ENCODE assay signal across 1 cellular context in genomic region chr17:42798383-42799380, GRCh38.
TF ChIP-seq lines count a peak whose summit lies in the region.

CNTD1 (plus strand) TSS chr17:42798861; CDS start chr17:42799068, 207 bp downstream.
COA3 (minus strand) TSS chr17:42798704; CDS start chr17:42798681, 23 bp downstream.

TF ChIP-seq in K562, 482 proteins besides CTCF, POLR2A, EP300 and RAD21 (continued from another document and continues in another):
- TF ChIP-seq MAFG (tag; conservative IDR thresholded peaks at IDR 0.05), result no peak
- peak in 1 of 2 experiments; percentile 57; a peak in 1 of 4 replicates for TF ChIP-seq NONO (IDR thresholded peaks at IDR 0.05; ENCODE audit: low read depth in 2 of 2, low read length in 1 of 2)
- no peak for TF ChIP-seq ZFP36 (IDR thresholded peaks at IDR 0.05; ENCODE audit: low read depth, low read length, partially characterized antibody)
- TF ChIP-seq NBN (IDR thresholded peaks at IDR 0.05; ENCODE audit: low read depth), result no peak
- no peak for TF ChIP-seq KAT7 (CRISPR knock-in tag; IDR thresholded peaks at IDR 0.05; ENCODE audit: borderline replicate concordance)
- no peak for TF ChIP-seq HLTF (IDR thresholded peaks at IDR 0.05)
- TF ChIP-seq ZNF785 (CRISPR knock-in tag; IDR thresholded peaks at IDR 0.05), result no peak
- TF ChIP-seq MXI1 (IDR thresholded peaks at IDR 0.05; ENCODE audit: low read depth, low read length), result peak; percentile 71; the same call in 1 of the 2 replicates
- no peak for TF ChIP-seq RBM22 (IDR thresholded peaks at IDR 0.05; ENCODE audit: low read depth, low read length, poor library complexity, severe bottlenecking)
- TF ChIP-seq, protein P1, sequence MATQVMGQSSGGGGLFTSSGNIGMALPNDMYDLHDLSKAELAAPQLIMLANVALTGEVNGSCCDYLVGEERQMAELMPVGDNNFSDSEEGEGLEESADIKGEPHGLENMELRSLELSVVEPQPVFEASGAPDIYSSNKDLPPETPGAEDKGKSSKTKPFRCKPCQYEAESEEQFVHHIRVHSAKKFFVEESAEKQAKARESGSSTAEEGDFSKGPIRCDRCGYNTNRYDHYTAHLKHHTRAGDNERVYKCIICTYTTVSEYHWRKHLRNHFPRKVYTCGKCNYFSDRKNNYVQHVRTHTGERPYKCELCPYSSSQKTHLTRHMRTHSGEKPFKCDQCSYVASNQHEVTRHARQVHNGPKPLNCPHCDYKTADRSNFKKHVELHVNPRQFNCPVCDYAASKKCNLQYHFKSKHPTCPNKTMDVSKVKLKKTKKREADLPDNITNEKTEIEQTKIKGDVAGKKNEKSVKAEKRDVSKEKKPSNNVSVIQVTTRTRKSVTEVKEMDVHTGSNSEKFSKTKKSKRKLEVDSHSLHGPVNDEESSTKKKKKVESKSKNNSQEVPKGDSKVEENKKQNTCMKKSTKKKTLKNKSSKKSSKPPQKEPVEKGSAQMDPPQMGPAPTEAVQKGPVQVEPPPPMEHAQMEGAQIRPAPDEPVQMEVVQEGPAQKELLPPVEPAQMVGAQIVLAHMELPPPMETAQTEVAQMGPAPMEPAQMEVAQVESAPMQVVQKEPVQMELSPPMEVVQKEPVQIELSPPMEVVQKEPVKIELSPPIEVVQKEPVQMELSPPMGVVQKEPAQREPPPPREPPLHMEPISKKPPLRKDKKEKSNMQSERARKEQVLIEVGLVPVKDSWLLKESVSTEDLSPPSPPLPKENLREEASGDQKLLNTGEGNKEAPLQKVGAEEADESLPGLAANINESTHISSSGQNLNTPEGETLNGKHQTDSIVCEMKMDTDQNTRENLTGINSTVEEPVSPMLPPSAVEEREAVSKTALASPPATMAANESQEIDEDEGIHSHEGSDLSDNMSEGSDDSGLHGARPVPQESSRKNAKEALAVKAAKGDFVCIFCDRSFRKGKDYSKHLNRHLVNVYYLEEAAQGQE (CRISPR knock-in tag; IDR thresholded peaks at IDR 0.05; ENCODE audit: low read depth), result no peak
- TF ChIP-seq ZNF586 (CRISPR knock-in tag; conservative IDR thresholded peaks at IDR 0.05), result no peak
- TF ChIP-seq ARID3B (CRISPR knock-in tag; IDR thresholded peaks at IDR 0.05; ENCODE audit: borderline replicate concordance), result no peak
- no peak for TF ChIP-seq SAP30 (IDR thresholded peaks at IDR 0.05; ENCODE audit: borderline replicate concordance, insufficient read depth, low read depth, low read length, poor library complexity, severe bottlenecking)
- TF ChIP-seq ZNF644 (tag; IDR thresholded peaks at IDR 0.05; ENCODE audit: low read depth), result 0 out of 2 replicates have a peak, but pooled peaks have one; percentile 42
- 0 out of 2 replicates have a peak, but pooled peaks have one; percentile 21 for TF ChIP-seq ZBTB40 (IDR thresholded peaks at IDR 0.05)
- no peak for TF ChIP-seq ZBTB40 (CRISPR knock-in tag; IDR thresholded peaks at IDR 0.05)
- TF ChIP-seq ARHGAP35 (IDR thresholded peaks at IDR 0.05; ENCODE audit: partially characterized antibody), result no peak
- TF ChIP-seq ZSCAN32 (CRISPR knock-in tag; IDR thresholded peaks at IDR 0.05), result no peak
- 0 out of 2 replicates have a peak, but pooled peaks have one; percentile 16 for TF ChIP-seq RAD51 (IDR thresholded peaks at IDR 0.05; ENCODE audit: borderline replicate concordance, low read depth)
- peak; percentile 79; the same call in 1 of the 2 replicates for TF ChIP-seq PHF8 (IDR thresholded peaks at IDR 0.05; ENCODE audit: borderline replicate concordance, low read length)
- no peak for TF ChIP-seq JUNB (CRISPR knock-in tag; conservative IDR thresholded peaks at IDR 0.05)
- TF ChIP-seq RBM14 (IDR thresholded peaks at IDR 0.05; ENCODE audit: borderline replicate concordance, insufficient read depth, low read depth, low read length), result no peak
- TF ChIP-seq PHF20 (IDR thresholded peaks at IDR 0.05; ENCODE audit: partially characterized antibody), result peak; percentile 91
- no peak for TF ChIP-seq DDX20 (tag; IDR thresholded peaks at IDR 0.05; ENCODE audit: low read depth)
- no peak for TF ChIP-seq STAG1 (CRISPR knock-in tag; IDR thresholded peaks at IDR 0.05; ENCODE audit: borderline replicate concordance)
- no peak for TF ChIP-seq MEF2A (IDR thresholded peaks at IDR 0.05; ENCODE audit: control insufficient read depth, low read depth, low read length)
- no peak for TF ChIP-seq IFI16 (CRISPR knock-in tag; IDR thresholded peaks at IDR 0.05)
- TF ChIP-seq E2F1 (CRISPR knock-in tag; IDR thresholded peaks at IDR 0.05), result peak; percentile 83
- TF ChIP-seq HOMEZ (CRISPR knock-in tag; IDR thresholded peaks at IDR 0.05), result no peak
- no peak for TF ChIP-seq ESRRB (CRISPR knock-in tag; IDR thresholded peaks at IDR 0.05; ENCODE audit: borderline replicate concordance)
- TF ChIP-seq FOXJ2 (tag; IDR thresholded peaks at IDR 0.05), result no peak
- peak; percentile 54 for TF ChIP-seq RBM25 (IDR thresholded peaks at IDR 0.05; ENCODE audit: low read depth, low read length, severe bottlenecking)
- TF ChIP-seq ZNF766 (CRISPR knock-in tag; conservative IDR thresholded peaks at IDR 0.05), result peak; percentile 70
- no peak for TF ChIP-seq XRCC4 (IDR thresholded peaks at IDR 0.05; ENCODE audit: extremely low read depth, insufficient read depth, insufficient read length)
- no peak for TF ChIP-seq ELK3 (CRISPR knock-in tag; IDR thresholded peaks at IDR 0.05)
- TF ChIP-seq TAF7 (tag; IDR thresholded peaks at IDR 0.05), result peak; percentile 55; the same call in 1 of the 2 replicates
- 0 out of 2 replicates have a peak, but pooled peaks have one; percentile 50 for TF ChIP-seq ZC3H8 (IDR thresholded peaks at IDR 0.05)
- TF ChIP-seq TRIM25 (IDR thresholded peaks at IDR 0.05; ENCODE audit: borderline replicate concordance), result no peak
- 0 out of 2 replicates have a peak, but pooled peaks have one; percentile 32 for TF ChIP-seq SMAD4 (CRISPR knock-in tag; conservative IDR thresholded peaks at IDR 0.05)
- TF ChIP-seq MYNN (IDR thresholded peaks at IDR 0.05), result no peak
- TF ChIP-seq MYNN (CRISPR knock-in tag; IDR thresholded peaks at IDR 0.05), result no peak
- no peak for TF ChIP-seq KLF10 (CRISPR knock-in tag; IDR thresholded peaks at IDR 0.05)
- TF ChIP-seq FOXA3 (CRISPR knock-in tag; conservative IDR thresholded peaks at IDR 0.05 in 1 of 2, IDR thresholded peaks at IDR 0.05 in 1 of 2), result peak in 1 of 2 experiments; percentile 61; a peak in 1 of 4 replicates
